ENCODE assay signal across 1 cellular context in genomic region chr2:44136186-44136585, GRCh38.
TF ChIP-seq lines count a peak whose summit lies in the region.

No MANE protein-coding gene starts in this region.

TF ChIP-seq in IMR-90, 13 proteins besides CTCF, POLR2A, EP300 and RAD21:
- TF ChIP-seq FOS (IDR thresholded peaks at IDR 0.05; ENCODE audit: low read depth, low read length) (0 out of 2 replicates have a peak, but pooled peaks have one; percentile 10), BHLHE40 (IDR thresholded peaks at IDR 0.05; ENCODE audit: low read depth, low read length) (no peak), SMC3 (IDR thresholded peaks at IDR 0.05; ENCODE audit: low read depth, low read length) (no peak), CEBPB (IDR thresholded peaks at IDR 0.05; ENCODE audit: low read depth, low read length) (peak; percentile 47; the same call in 1 of the 2 replicates), USF2 (IDR thresholded peaks at IDR 0.05; ENCODE audit: low read depth, low read length) (peak; percentile 43; the same call in 1 of the 2 replicates)
TF ChIP-seq in IMR-90: peak in this region for 3.
